8 cellular contexts compared by ENCODE assay signal in the genomic region with DNA sequence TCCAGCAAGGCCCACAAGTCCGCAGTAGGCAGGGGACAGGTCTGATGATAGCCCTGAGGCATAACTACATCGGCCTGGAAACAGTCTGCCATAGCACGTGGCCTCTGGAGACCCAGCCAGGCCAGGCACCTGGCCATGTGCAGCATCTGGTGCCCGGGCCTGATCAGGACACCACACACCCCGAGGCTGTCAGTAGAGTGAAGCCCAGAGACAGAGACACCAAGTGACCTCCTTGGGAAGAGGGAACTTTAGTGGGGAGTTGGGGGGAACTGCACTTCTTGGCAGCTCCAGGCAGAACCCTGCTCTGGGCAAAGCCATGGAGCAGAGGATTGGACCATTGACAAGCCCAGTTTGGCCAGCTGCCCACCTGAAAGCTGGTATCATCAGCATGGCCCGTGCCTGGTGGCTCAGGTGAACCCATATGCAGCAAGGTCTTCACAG. TPM values are rescaled to one million over a fixed set of nuclear protein-coding genes. Genes with fewer than 3 reads are reported as not detected.
DNase-seq lines count a peak whose midpoint lies in the region; ATAC-seq and TF ChIP-seq lines count a peak whose summit lies in the region.

No MANE protein-coding gene starts in this region.

- peaks cover 5% of the 10 kb centered on the region for H3K36me3 Mint-ChIP-seq in CD8-positive, alpha-beta T cell
- peaks cover 14% of the 10 kb centered on the region for H3K36me3 Mint-ChIP-seq in activated T-helper 1 cell treated with anti-CD3 and anti-CD28 coated beads, Interleukin-12 subunit alpha, Interleukin-12 subunit beta, Interleukin-2, Interleukin-4 antibody, amounts not matched to agents 30 ng/mL and 10 ng/mL and 1 ng/mL, durations not matched to agents 14 hours and 24 hours and 36 hours (ENCODE audit: low read depth)

- no peaks in the 10 kb centered on the region for H3K9me3 ChIP-seq in CD8-positive, alpha-beta T cell (ENCODE audit: low read length)
- H3K9me3 ChIP-seq in psoas muscle: no peaks in the 10 kb centered on the region

- POLR2A ChIA-PET in CD8-positive, alpha-beta T cell (lab: Charles Lee): interaction anchor here (1.4 kb wide), 1 partner anchor 37 kb away, joined by 6 read pairs; a partner anchor contains a TSS

- intact Hi-C loops in CD8-positive, alpha-beta T cell (cut with DNase I, micrococcal nuclease): no loop called here
- intact Hi-C loops in activated T-helper 1 cell treated with anti-CD3 and anti-CD28 coated beads, Interleukin-12 subunit alpha, Interleukin-12 subunit beta, Interleukin-2, Interleukin-4 antibody, amounts not matched to agents 30 ng/mL and 10 ng/mL and 1 ng/mL, durations not matched to agents 14 hours and 24 hours and 36 hours (cut with micrococcal nuclease): no loop called here
- intact Hi-C loops in left cardiac atrium (cut with DNase I): loop anchor here in 1 of 2 donors (5.0 kb wide), 1 partner anchor 35 kb away; a partner anchor contains a TSS
- intact Hi-C loops in psoas muscle (cut with DNase I): no loop called here

- CTCF ChIA-PET in CD8-positive, alpha-beta T cell (lab: Charles Lee): interaction anchor here (11.1 to 20.3 kb wide), 2 partner anchors 51 to 68 kb away, joined by 156 to 197 read pairs; partner anchors contain the start of gene PFKFB4

- WGBS in psoas muscle, 3 donors: 17 to 22% (median 19%) methylated on average over 5 to 6 of the region's 6 CpGs

- in situ Hi-C loops in GM13976 (cut with MboI; ENCODE audit: low sequenced_read_pairs, unreplicated experiment): no loop called here

- peaks cover 4% of the 10 kb centered on the region for H3K36me3 ChIP-seq in CD8-positive, alpha-beta T cell (ENCODE audit: insufficient read depth, low read length)
- peaks cover 0 to 9% of the 10 kb centered on the region in 2 donors for H3K36me3 ChIP-seq in psoas muscle (ENCODE audit: insufficient read depth in 1 of 2, low read depth in 1 of 2)

- no peak for TF ChIP-seq CTCF in CD8-positive, alpha-beta T cell (IDR thresholded peaks at IDR 0.05)
- no peak for TF ChIP-seq CTCF in psoas muscle (IDR thresholded peaks at IDR 0.05)
- TF ChIP-seq CTCF in GM13976 (IDR thresholded peaks at IDR 0.05; ENCODE audit: borderline replicate concordance, control extremely low read depth, extremely low read depth, insufficient read depth, missing control alignments): no peak

- DNase-seq in CD8-positive, alpha-beta T cell: no peak
- DNase-seq in activated T-helper 1 cell treated with anti-CD3 and anti-CD28 coated beads, Interleukin-12 subunit alpha, Interleukin-12 subunit beta, Interleukin-2, Interleukin-4 antibody, amounts not matched to agents 30 ng/mL and 10 ng/mL and 1 ng/mL, durations not matched to agents 14 hours and 24 hours and 36 hours (ENCODE audit: low spot score): no peak
- peak; percentile 55 for DNase-seq in left cardiac atrium
- peak; percentile 41 to 73 for DNase-seq in psoas muscle
- no peak for DNase-seq in NCI-H2171 (lab: John Stamatoyannopoulos, UW)
- DNase-seq in NCI-H345 (lab: John Stamatoyannopoulos, UW): no peak
- no peak for DNase-seq in GM13976 (ENCODE audit: low spot score)

- H3K27me3 ChIP-seq in CD8-positive, alpha-beta T cell (ENCODE audit: insufficient read depth, low read length): no peaks in the 10 kb centered on the region
- H3K27me3 ChIP-seq in psoas muscle (ENCODE audit: insufficient read depth in 3 of 3, low read length in 2 of 3): no peaks in the 10 kb centered on the region

- H3K4me3 Mint-ChIP-seq in CD8-positive, alpha-beta T cell: peak overlapping the region; percentile 79
- peak overlapping the region; percentile 83 for H3K4me3 Mint-ChIP-seq in activated T-helper 1 cell treated with anti-CD3 and anti-CD28 coated beads, Interleukin-12 subunit alpha, Interleukin-12 subunit beta, Interleukin-2, Interleukin-4 antibody, amounts not matched to agents 30 ng/mL and 10 ng/mL and 1 ng/mL, durations not matched to agents 14 hours and 24 hours and 36 hours

- no peaks in the 10 kb centered on the region for H3K9me3 Mint-ChIP-seq in CD8-positive, alpha-beta T cell
- no peaks in the 10 kb centered on the region for H3K9me3 Mint-ChIP-seq in activated T-helper 1 cell treated with anti-CD3 and anti-CD28 coated beads, Interleukin-12 subunit alpha, Interleukin-12 subunit beta, Interleukin-2, Interleukin-4 antibody, amounts not matched to agents 30 ng/mL and 10 ng/mL and 1 ng/mL, durations not matched to agents 14 hours and 24 hours and 36 hours

- no peak overlapping the region for H3K27ac ChIP-seq in CD8-positive, alpha-beta T cell (ENCODE audit: low read depth, low read length)
- peak overlapping the region; percentile 72 for H3K27ac ChIP-seq in psoas muscle

- H3K4me3 ChIP-seq in CD8-positive, alpha-beta T cell (ENCODE audit: low read depth, low read length): no peak overlapping the region
- H3K4me3 ChIP-seq in psoas muscle: peak overlapping the region; percentile 76

- no peak for ATAC-seq in CD8-positive, alpha-beta T cell
- ATAC-seq in left cardiac atrium (peak in 1 of 2 donors; percentile 9), psoas muscle (peak; percentile 41 to 76 (median 73)), HG03457 (IDR thresholded peaks at IDR 0.05; ENCODE audit: unreplicated experiment) (no peak)

- H3K27ac Mint-ChIP-seq in CD8-positive, alpha-beta T cell: peak overlapping the region; percentile 80
- peak overlapping the region; percentile 34 for H3K27ac Mint-ChIP-seq in activated T-helper 1 cell treated with anti-CD3 and anti-CD28 coated beads, Interleukin-12 subunit alpha, Interleukin-12 subunit beta, Interleukin-2, Interleukin-4 antibody, amounts not matched to agents 30 ng/mL and 10 ng/mL and 1 ng/mL, durations not matched to agents 14 hours and 24 hours and 36 hours

- H3K27me3 Mint-ChIP-seq in CD8-positive, alpha-beta T cell (ENCODE audit: low read depth): no peaks in the 10 kb centered on the region
- H3K27me3 Mint-ChIP-seq in activated T-helper 1 cell treated with anti-CD3 and anti-CD28 coated beads, Interleukin-12 subunit alpha, Interleukin-12 subunit beta, Interleukin-2, Interleukin-4 antibody, amounts not matched to agents 30 ng/mL and 10 ng/mL and 1 ng/mL, durations not matched to agents 14 hours and 24 hours and 36 hours (ENCODE audit: insufficient read depth): no peaks in the 10 kb centered on the region

- H3K4me1 ChIP-seq in CD8-positive, alpha-beta T cell (ENCODE audit: insufficient read depth, low read length): peaks cover 33% of the 10 kb centered on the region
- peaks cover 12% of the 10 kb centered on the region for H3K4me1 ChIP-seq in psoas muscle

- peaks cover 42% of the 10 kb centered on the region for H3K4me1 Mint-ChIP-seq in CD8-positive, alpha-beta T cell (ENCODE audit: low read depth)
- peaks cover 61% of the 10 kb centered on the region for H3K4me1 Mint-ChIP-seq in activated T-helper 1 cell treated with anti-CD3 and anti-CD28 coated beads, Interleukin-12 subunit alpha, Interleukin-12 subunit beta, Interleukin-2, Interleukin-4 antibody, amounts not matched to agents 30 ng/mL and 10 ng/mL and 1 ng/mL, durations not matched to agents 14 hours and 24 hours and 36 hours (ENCODE audit: low read depth)

RNA-seq across cellular contexts. Expression of gene SHISA5, which starts 1.2 kb away (rescaled TPM):
- total RNA-seq in CD8-positive, alpha-beta T cell: 10 to 100 TPM; 84.3 to 86.0 TPM
- total RNA-seq in activated T-helper 1 cell treated with anti-CD3 and anti-CD28 coated beads, Interleukin-12 subunit alpha, Interleukin-12 subunit beta, Interleukin-2, Interleukin-4 antibody, amounts not matched to agents 30 ng/mL and 10 ng/mL and 1 ng/mL, durations not matched to agents 14 hours and 24 hours and 36 hours: 90.1 and 92.5 TPM in 2 replicates
- total RNA-seq in left cardiac atrium (100 to 1,000 TPM in 1 of 2 donors, 10 to 100 TPM in 1; 73.3 to 108 TPM), psoas muscle (10 to 100 TPM; 23.9 to 34.7 (median 28.7) TPM)
- polyA plus RNA-seq in psoas muscle: 10 to 100 TPM; 16.9 to 24.3 (median 23.1) TPM

RNA-seq across cellular contexts. Expression of gene PFKFB4, which starts 53.9 kb away (rescaled TPM):
- total RNA-seq in CD8-positive, alpha-beta T cell: 1 to 10 TPM; 1.2 to 1.3 TPM
- 11.7 and 15.5 TPM in 2 replicates for total RNA-seq in activated T-helper 1 cell treated with anti-CD3 and anti-CD28 coated beads, Interleukin-12 subunit alpha, Interleukin-12 subunit beta, Interleukin-2, Interleukin-4 antibody, amounts not matched to agents 30 ng/mL and 10 ng/mL and 1 ng/mL, durations not matched to agents 14 hours and 24 hours and 36 hours
- total RNA-seq in left cardiac atrium (1 to 10 TPM; 2.0 to 2.9 TPM), psoas muscle (1 to 10 TPM in 3 of 4 donors, under 1 TPM in 1; 0.95 to 4.1 (median 1.6) TPM)
- polyA plus RNA-seq in psoas muscle: 1 to 10 TPM in 1 of 3 donors, under 1 TPM in 2; 0.25 to 2.1 (median 0.59) TPM

RNA-seq across cellular contexts. Expression of gene ATRIP, which starts 56.2 kb away (rescaled TPM):
- 1 to 10 TPM; 7.4 to 8.7 TPM for total RNA-seq in CD8-positive, alpha-beta T cell
- total RNA-seq in activated T-helper 1 cell treated with anti-CD3 and anti-CD28 coated beads, Interleukin-12 subunit alpha, Interleukin-12 subunit beta, Interleukin-2, Interleukin-4 antibody, amounts not matched to agents 30 ng/mL and 10 ng/mL and 1 ng/mL, durations not matched to agents 14 hours and 24 hours and 36 hours: 16.5 and 20.5 TPM in 2 replicates
- total RNA-seq in left cardiac atrium (1 to 10 TPM; 3.9 to 5.7 TPM), psoas muscle (1 to 10 TPM; 4.4 to 5.6 (median 5.2) TPM)
- 1 to 10 TPM; 3.7 to 4.5 (median 3.9) TPM for polyA plus RNA-seq in psoas muscle

Comparison
In these comparisons a context has a peak if more than half of its experiments do, and no peak if none do; other contexts are left out.
1. ATAC-seq: peak in psoas muscle (4 of 4); none in CD8-positive, alpha-beta T cell (single experiment) and HG03457 (single experiment).
2. DNase-seq: peak in left cardiac atrium (single experiment) and psoas muscle (2 of 2); none in CD8-positive, alpha-beta T cell (0 of 7), activated T-helper 1 cell treated with anti-CD3 and anti-CD28 coated beads, Interleukin-12 subunit alpha, Interleukin-12 subunit beta, Interleukin-2, Interleukin-4 antibody, amounts not matched to agents 30 ng/mL and 10 ng/mL and 1 ng/mL, durations not matched to agents 14 hours and 24 hours and 36 hours (single experiment), NCI-H2171 (single experiment), NCI-H345 (single experiment) and GM13976 (single experiment).